In genomic region chr21:26964379-26964778, GRCh38 we compare ENCODE assay signal across 9 cellular contexts. TPM values are rescaled to one million over a fixed set of nuclear protein-coding genes. Genes with fewer than 3 reads are reported as not detected.
DNase-seq lines count a peak whose midpoint lies in the region; ATAC-seq and TF ChIP-seq lines count a peak whose summit lies in the region.
"Had no signal": no experiment of that assay in that cellular context is flagged by ENCODE, and none has a peak within 500 bp of the region (broad histone marks: within the 10 kb centered on the region; RNA-seq: fewer than 3 reads in every experiment).

No MANE protein-coding gene starts in this region.

- peaks cover 60% of the 10 kb centered on the region for H3K27me3 Mint-ChIP-seq in type B pancreatic cell
- peaks cover 44% of the 10 kb centered on the region for H3K27me3 Mint-ChIP-seq in activated naive CD4-positive, alpha-beta T cell treated with anti-CD3 and anti-CD28 coated beads, Interleukin-2, amount 10 ng/mL, durations not matched to agents 7 days and 5 days

- no peak overlapping the region for H3K27ac Mint-ChIP-seq in type B pancreatic cell
- no peak overlapping the region for H3K27ac Mint-ChIP-seq in activated naive CD4-positive, alpha-beta T cell treated with anti-CD3 and anti-CD28 coated beads, Interleukin-2, amount 10 ng/mL, durations not matched to agents 7 days and 5 days
- H3K27ac Mint-ChIP-seq: activated naive CD4-positive, alpha-beta T cell treated with anti-CD3 and anti-CD28 coated beads, Interleukin-2, amount 50 U/mL, for 24 hours had no signal

- H3K4me1 Mint-ChIP-seq in type B pancreatic cell (ENCODE audit: unreplicated experiment): peaks cover 14% of the 10 kb centered on the region
- no peaks in the 10 kb centered on the region for H3K4me1 Mint-ChIP-seq in activated naive CD4-positive, alpha-beta T cell treated with anti-CD3 and anti-CD28 coated beads, Interleukin-2, amount 10 ng/mL, durations not matched to agents 7 days and 5 days
- H3K4me1 Mint-ChIP-seq: activated naive CD4-positive, alpha-beta T cell treated with anti-CD3 and anti-CD28 coated beads, Interleukin-2, amount 50 U/mL, for 24 hours had no signal

- H3K36me3 Mint-ChIP-seq in type B pancreatic cell: no peaks in the 10 kb centered on the region
- no peaks in the 10 kb centered on the region for H3K36me3 Mint-ChIP-seq in activated naive CD4-positive, alpha-beta T cell treated with anti-CD3 and anti-CD28 coated beads, Interleukin-2, amount 10 ng/mL, durations not matched to agents 7 days and 5 days
- H3K36me3 Mint-ChIP-seq: activated naive CD4-positive, alpha-beta T cell treated with anti-CD3 and anti-CD28 coated beads, Interleukin-2, amount 50 U/mL, for 24 hours had no signal

- H3K4me3 Mint-ChIP-seq in type B pancreatic cell: peak overlapping the region; percentile 85
- no peak overlapping the region for H3K4me3 Mint-ChIP-seq in activated naive CD4-positive, alpha-beta T cell treated with anti-CD3 and anti-CD28 coated beads, Interleukin-2, amount 10 ng/mL, durations not matched to agents 7 days and 5 days
- H3K4me3 Mint-ChIP-seq: activated naive CD4-positive, alpha-beta T cell treated with anti-CD3 and anti-CD28 coated beads, Interleukin-2, amount 50 U/mL, for 24 hours had no signal

- TF ChIP-seq CTCF in type B pancreatic cell (conservative IDR thresholded peaks at IDR 0.05): no peak

- ATAC-seq in HG03378 (IDR thresholded peaks at IDR 0.05; ENCODE audit: unreplicated experiment) (no peak), GM21515 (IDR thresholded peaks at IDR 0.05; ENCODE audit: unreplicated experiment) (no peak)

- DNase-seq in M059J (ENCODE audit: low read depth): peak; percentile 65
- DNase-seq in glomerular visceral epithelial cell (ENCODE audit: extremely low spot score): peak; percentile 94
- DNase-seq in myocyte (ENCODE audit: low read depth): peak; percentile 94
- no peak for DNase-seq in type B pancreatic cell (ENCODE audit: extremely low spot score, unreplicated experiment)
- DNase-seq in activated naive CD4-positive, alpha-beta T cell treated with anti-CD3 and anti-CD28 coated beads, Interleukin-2, amount 10 ng/mL, durations not matched to agents 7 days and 5 days: no peak
- no peak for DNase-seq in hypothalamus (lab: John Stamatoyannopoulos, UW)

- CTCF ChIA-PET in activated naive CD4-positive, alpha-beta T cell treated with anti-CD3 and anti-CD28 coated beads, Interleukin-2, amount 10 ng/mL, durations not matched to agents 7 days and 5 days (lab: Charles Lee): no interaction called here

- no peaks in the 10 kb centered on the region for H3K9me3 Mint-ChIP-seq in type B pancreatic cell
- H3K9me3 Mint-ChIP-seq in activated naive CD4-positive, alpha-beta T cell treated with anti-CD3 and anti-CD28 coated beads, Interleukin-2, amount 10 ng/mL, durations not matched to agents 7 days and 5 days: no peaks in the 10 kb centered on the region
- H3K9me3 Mint-ChIP-seq: activated naive CD4-positive, alpha-beta T cell treated with anti-CD3 and anti-CD28 coated beads, Interleukin-2, amount 50 U/mL, for 24 hours had no signal

RNA-seq across cellular contexts. Expression of gene ADAMTS5, which starts 2.5 kb away (rescaled TPM):
- total RNA-seq in M059J (2014; rRNA removed; shearing (Covaris generic)): 7.5 and 12.2 TPM in 2 replicates
- total RNA-seq in myocyte: 34.5 and 44.7 TPM in 2 replicates
- polyA plus RNA-seq in myocyte (2012): 35.7 TPM
- 5.8 and 8.1 TPM in 2 replicates for total RNA-seq in type B pancreatic cell (ENCODE audit: low replicate concordance)

Comparison
In these comparisons a context has a peak if more than half of its experiments do, and no peak if none do; other contexts are left out.
1. DNase-seq: peak in M059J (single experiment), glomerular visceral epithelial cell (single experiment) and myocyte (single experiment); none in type B pancreatic cell (single experiment), activated naive CD4-positive, alpha-beta T cell treated with anti-CD3 and anti-CD28 coated beads, Interleukin-2, amount 10 ng/mL, durations not matched to agents 7 days and 5 days (single experiment) and hypothalamus (0 of 51).